Comparison of ENCODE assay signal across 8 cellular contexts in genomic region chr13:29817604-29818378, GRCh38. TPM values are rescaled to one million over a fixed set of nuclear protein-coding genes. Genes with fewer than 3 reads are reported as not detected.
DNase-seq lines count a peak whose midpoint lies in the region; ATAC-seq lines count a peak whose summit lies in the region.

No MANE protein-coding gene starts in this region.

- DNase-seq in NCI-H524 (lab: John Stamatoyannopoulos, UW), result peak; percentile 69 to 77
- peak; percentile 55 for DNase-seq in germinal center (ENCODE audit: low spot score)
- no peak for DNase-seq in left colon
- DNase-seq in NCI-H2227 treated with DMSO at 0.1 percent for 48 hours (lab: John Stamatoyannopoulos, UW), result no peak
- DNase-seq in NCI-H1092 (lab: John Stamatoyannopoulos, UW), result no peak
- no peak for DNase-seq in mesenteric fat pad (ENCODE audit: low spot score)

- ATAC-seq in GM18868 (IDR thresholded peaks at IDR 0.05; ENCODE audit: unreplicated experiment) (peak; percentile 96), HG02610 (IDR thresholded peaks at IDR 0.05; ENCODE audit: unreplicated experiment) (peak; percentile 93), left colon (no peak)

- intact Hi-C loops in left colon (cut with DNase I, micrococcal nuclease), result no loop called here

RNA-seq across cellular contexts. Expression of gene UBL3, which starts 32.6 kb away (rescaled TPM):
- total RNA-seq in left colon, result 10 to 100 TPM; 46.8 to 60.7 TPM
- total RNA-seq in mesenteric fat pad, result 25.6 TPM

Comparison
In these comparisons a context has a peak if more than half of its experiments do, and no peak if none do; other contexts are left out.
1. DNase-seq: peak in NCI-H524 (2 of 2) and germinal center (single experiment); none in left colon (0 of 2), NCI-H2227 treated with DMSO at 0.1 percent for 48 hours (single experiment), NCI-H1092 (single experiment) and mesenteric fat pad (single experiment).